ENCODE assay signal across 1 cellular context in genomic region chr7:50335795-50336754, GRCh38.
TF ChIP-seq lines count a peak whose summit lies in the region.

No MANE protein-coding gene starts in this region.

TF ChIP-seq in K562, 482 proteins besides CTCF, POLR2A, EP300 and RAD21 (continued from another document and continues in another):
- TF ChIP-seq, protein P1, sequence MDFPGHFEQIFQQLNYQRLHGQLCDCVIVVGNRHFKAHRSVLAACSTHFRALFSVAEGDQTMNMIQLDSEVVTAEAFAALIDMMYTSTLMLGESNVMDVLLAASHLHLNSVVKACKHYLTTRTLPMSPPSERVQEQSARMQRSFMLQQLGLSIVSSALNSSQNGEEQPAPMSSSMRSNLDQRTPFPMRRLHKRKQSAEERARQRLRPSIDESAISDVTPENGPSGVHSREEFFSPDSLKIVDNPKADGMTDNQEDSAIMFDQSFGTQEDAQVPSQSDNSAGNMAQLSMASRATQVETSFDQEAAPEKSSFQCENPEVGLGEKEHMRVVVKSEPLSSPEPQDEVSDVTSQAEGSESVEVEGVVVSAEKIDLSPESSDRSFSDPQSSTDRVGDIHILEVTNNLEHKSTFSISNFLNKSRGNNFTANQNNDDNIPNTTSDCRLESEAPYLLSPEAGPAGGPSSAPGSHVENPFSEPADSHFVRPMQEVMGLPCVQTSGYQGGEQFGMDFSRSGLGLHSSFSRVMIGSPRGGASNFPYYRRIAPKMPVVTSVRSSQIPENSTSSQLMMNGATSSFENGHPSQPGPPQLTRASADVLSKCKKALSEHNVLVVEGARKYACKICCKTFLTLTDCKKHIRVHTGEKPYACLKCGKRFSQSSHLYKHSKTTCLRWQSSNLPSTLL (IDR thresholded peaks at IDR 0.05) = no peak
- TF ChIP-seq THRB (CRISPR knock-in tag; conservative IDR thresholded peaks at IDR 0.05) (no peak), HCFC1 (IDR thresholded peaks at IDR 0.05; ENCODE audit: low read depth, low read length) (no peak), NCOA4 (IDR thresholded peaks at IDR 0.05; ENCODE audit: partially characterized antibody) (no peak), RHOXF2B (CRISPR knock-in tag; conservative IDR thresholded peaks at IDR 0.05) (no peak), MAZ (CRISPR knock-in tag; conservative IDR thresholded peaks at IDR 0.05 in 1 of 2, IDR thresholded peaks at IDR 0.05 in 1 of 2) (peak in 1 of 2 experiments; percentile 43; a peak in 1 of 4 replicates), MITF (IDR thresholded peaks at IDR 0.05) (no peak), RBM34 (IDR thresholded peaks at IDR 0.05; ENCODE audit: borderline replicate concordance, insufficient read depth, low read length) (no peak), SFPQ (IDR thresholded peaks at IDR 0.05; ENCODE audit: low read depth, low read length) (no peak), SREBF1 (IDR thresholded peaks at IDR 0.05; ENCODE audit: borderline replicate concordance, low read depth, low read length) (no peak), ZC3H4 (CRISPR knock-in tag; IDR thresholded peaks at IDR 0.05; ENCODE audit: borderline replicate concordance) (no peak), NFXL1 (CRISPR knock-in tag; IDR thresholded peaks at IDR 0.05) (no peak), HSF4 (CRISPR knock-in tag; IDR thresholded peaks at IDR 0.05; ENCODE audit: borderline replicate concordance) (no peak), PRMT5 (CRISPR knock-in tag; IDR thresholded peaks at IDR 0.05) (no peak), RUNX1 (IDR thresholded peaks at IDR 0.05; ENCODE audit: low read depth) (peak; percentile 52; the same call in 1 of the 2 replicates), TSC22D4 (tag; IDR thresholded peaks at IDR 0.05) (no peak), CHD1 (IDR thresholded peaks at IDR 0.05; ENCODE audit: low read length) (no peak), SAP30 (IDR thresholded peaks at IDR 0.05; ENCODE audit: borderline replicate concordance, insufficient read depth, low read depth, low read length, poor library complexity, severe bottlenecking) (no peak), SAFB (IDR thresholded peaks at IDR 0.05; ENCODE audit: borderline replicate concordance, low read depth, low read length) (no peak), RB1 (IDR thresholded peaks at IDR 0.05; ENCODE audit: low read depth) (no peak), ZNF354B (CRISPR knock-in tag; IDR thresholded peaks at IDR 0.05) (no peak), THRAP3 (IDR thresholded peaks at IDR 0.05; ENCODE audit: borderline replicate concordance) (no peak), ZNF583 (CRISPR knock-in tag; IDR thresholded peaks at IDR 0.05) (no peak), HIVEP1 (CRISPR knock-in tag; IDR thresholded peaks at IDR 0.05) (no peak), NFRKB (IDR thresholded peaks at IDR 0.05; ENCODE audit: low read depth) (no peak), ZNF77 (CRISPR knock-in tag; IDR thresholded peaks at IDR 0.05) (no peak), OTX1 (CRISPR knock-in tag; IDR thresholded peaks at IDR 0.05) (no peak), ZFP91 (CRISPR knock-in tag; IDR thresholded peaks at IDR 0.05) (no peak), ZNF512 (tag; IDR thresholded peaks at IDR 0.05) (no peak), NKRF (IDR thresholded peaks at IDR 0.05; ENCODE audit: borderline replicate concordance) (no peak), HMG20B (CRISPR knock-in tag; IDR thresholded peaks at IDR 0.05) (no peak), PURB (CRISPR knock-in tag; IDR thresholded peaks at IDR 0.05; ENCODE audit: low read depth) (no peak), SMAD2 (IDR thresholded peaks at IDR 0.05; ENCODE audit: low read depth, low read length) (no peak), EP400 (IDR thresholded peaks at IDR 0.05) (peak; percentile 39; the same call in 1 of the 2 replicates), KLF10 (CRISPR knock-in tag; IDR thresholded peaks at IDR 0.05) (no peak), BRD4 (IDR thresholded peaks at IDR 0.05) (no peak), MCM5 (IDR thresholded peaks at IDR 0.05; ENCODE audit: low read depth) (no peak), TBL1XR1 (IDR thresholded peaks at IDR 0.05; ENCODE audit: low read length in 2 of 2) (no peak), CC2D1A (IDR thresholded peaks at IDR 0.05) (no peak), ZNF384 (IDR thresholded peaks at IDR 0.05; ENCODE audit: low read depth, low read length) (no peak), ZNF551 (CRISPR knock-in tag; IDR thresholded peaks at IDR 0.05) (no peak)
- TF ChIP-seq, protein P2, sequence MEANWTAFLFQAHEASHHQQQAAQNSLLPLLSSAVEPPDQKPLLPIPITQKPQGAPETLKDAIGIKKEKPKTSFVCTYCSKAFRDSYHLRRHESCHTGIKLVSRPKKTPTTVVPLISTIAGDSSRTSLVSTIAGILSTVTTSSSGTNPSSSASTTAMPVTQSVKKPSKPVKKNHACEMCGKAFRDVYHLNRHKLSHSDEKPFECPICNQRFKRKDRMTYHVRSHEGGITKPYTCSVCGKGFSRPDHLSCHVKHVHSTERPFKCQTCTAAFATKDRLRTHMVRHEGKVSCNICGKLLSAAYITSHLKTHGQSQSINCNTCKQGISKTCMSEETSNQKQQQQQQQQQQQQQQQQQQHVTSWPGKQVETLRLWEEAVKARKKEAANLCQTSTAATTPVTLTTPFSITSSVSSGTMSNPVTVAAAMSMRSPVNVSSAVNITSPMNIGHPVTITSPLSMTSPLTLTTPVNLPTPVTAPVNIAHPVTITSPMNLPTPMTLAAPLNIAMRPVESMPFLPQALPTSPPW (CRISPR knock-in tag; IDR thresholded peaks at IDR 0.05) = peak; percentile 92
- TF ChIP-seq, protein P3, sequence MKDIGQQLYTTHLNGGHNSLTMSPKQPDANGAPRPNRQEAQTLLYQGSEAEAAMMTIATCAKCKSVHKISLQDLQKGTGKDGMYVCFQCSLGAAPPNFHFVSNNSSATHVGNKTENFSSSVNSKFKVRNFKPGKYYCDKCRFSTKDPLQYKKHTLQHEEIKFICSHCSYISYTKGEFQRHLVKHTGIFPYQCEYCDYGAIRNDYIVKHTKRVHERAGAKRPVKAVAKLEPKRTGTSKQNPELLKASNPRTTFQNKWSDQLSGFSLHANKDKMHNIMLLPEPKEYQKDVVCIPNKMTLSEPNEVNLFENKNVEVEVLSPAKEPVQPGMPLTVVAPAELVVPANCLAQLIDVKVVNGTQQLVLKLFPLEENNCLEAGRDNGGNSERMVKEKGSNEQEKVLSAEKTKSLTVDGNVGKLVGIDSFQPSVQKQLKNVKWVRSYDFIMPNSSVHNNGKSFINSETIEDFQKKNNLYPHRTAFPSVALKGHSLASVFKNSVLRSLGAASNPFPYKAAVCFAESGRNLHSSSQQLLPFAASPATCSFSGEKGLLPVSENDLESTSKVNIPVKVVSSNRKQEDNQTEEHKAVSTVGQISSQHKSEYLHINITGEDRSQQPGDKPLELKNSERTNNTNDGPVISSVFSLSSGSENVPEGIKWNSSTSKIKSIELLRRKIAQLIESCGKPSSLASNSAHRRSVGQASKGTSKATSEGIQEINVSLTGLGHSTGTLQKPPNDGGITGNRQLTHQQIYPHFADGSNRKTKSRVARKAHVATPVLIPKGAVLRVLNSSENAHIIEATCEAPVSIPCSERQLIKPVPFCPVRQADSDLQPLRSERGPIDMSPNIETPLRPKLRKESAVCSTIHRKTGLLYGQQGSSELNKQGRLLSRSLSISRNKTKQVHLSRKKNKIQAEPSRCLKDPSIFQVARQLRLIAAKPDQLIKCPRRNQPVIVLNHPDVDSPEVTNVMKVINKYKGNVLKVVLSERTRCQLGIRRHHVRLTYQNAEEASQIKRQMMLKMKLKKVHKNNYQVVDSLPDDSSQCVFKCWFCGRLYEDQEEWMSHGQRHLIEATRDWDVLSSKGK (CRISPR knock-in tag; IDR thresholded peaks at IDR 0.05) = no peak
- TF ChIP-seq, protein P4, sequence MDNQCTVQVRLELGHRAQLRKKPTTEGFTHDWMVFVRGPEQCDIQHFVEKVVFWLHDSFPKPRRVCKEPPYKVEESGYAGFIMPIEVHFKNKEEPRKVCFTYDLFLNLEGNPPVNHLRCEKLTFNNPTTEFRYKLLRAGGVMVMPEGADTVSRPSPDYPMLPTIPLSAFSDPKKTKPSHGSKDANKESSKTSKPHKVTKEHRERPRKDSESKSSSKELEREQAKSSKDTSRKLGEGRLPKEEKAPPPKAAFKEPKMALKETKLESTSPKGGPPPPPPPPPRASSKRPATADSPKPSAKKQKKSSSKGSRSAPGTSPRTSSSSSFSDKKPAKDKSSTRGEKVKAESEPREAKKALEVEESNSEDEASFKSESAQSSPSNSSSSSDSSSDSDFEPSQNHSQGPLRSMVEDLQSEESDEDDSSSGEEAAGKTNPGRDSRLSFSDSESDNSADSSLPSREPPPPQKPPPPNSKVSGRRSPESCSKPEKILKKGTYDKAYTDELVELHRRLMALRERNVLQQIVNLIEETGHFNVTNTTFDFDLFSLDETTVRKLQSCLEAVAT (IDR thresholded peaks at IDR 0.05) = no peak
- TF ChIP-seq, protein P5, sequence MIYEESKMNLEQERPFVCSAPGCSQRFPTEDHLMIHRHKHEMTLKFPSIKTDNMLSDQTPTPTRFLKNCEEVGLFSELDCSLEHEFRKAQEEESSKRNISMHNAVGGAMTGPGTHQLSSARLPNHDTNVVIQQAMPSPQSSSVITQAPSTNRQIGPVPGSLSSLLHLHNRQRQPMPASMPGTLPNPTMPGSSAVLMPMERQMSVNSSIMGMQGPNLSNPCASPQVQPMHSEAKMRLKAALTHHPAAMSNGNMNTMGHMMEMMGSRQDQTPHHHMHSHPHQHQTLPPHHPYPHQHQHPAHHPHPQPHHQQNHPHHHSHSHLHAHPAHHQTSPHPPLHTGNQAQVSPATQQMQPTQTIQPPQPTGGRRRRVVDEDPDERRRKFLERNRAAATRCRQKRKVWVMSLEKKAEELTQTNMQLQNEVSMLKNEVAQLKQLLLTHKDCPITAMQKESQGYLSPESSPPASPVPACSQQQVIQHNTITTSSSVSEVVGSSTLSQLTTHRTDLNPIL (CRISPR knock-in tag; IDR thresholded peaks at IDR 0.05) = no peak
